Comparison of ENCODE assay signal across 2 cellular contexts in genomic region chr1:32813941-32814739, GRCh38.
TF ChIP-seq lines count a peak whose summit lies in the region.

No MANE protein-coding gene starts in this region.

TF ChIP-seq in IMR-90, 13 proteins besides CTCF, POLR2A, EP300 and RAD21:
- TF ChIP-seq CEBPB (IDR thresholded peaks at IDR 0.05; ENCODE audit: low read depth, low read length) = peak; percentile 69
- no peak for TF ChIP-seq CHD1 (IDR thresholded peaks at IDR 0.05; ENCODE audit: low read depth, low read length)
- no peak for TF ChIP-seq ELK1 (IDR thresholded peaks at IDR 0.05; ENCODE audit: borderline replicate concordance, low read depth, low read length)
- TF ChIP-seq MAFK (IDR thresholded peaks at IDR 0.05; ENCODE audit: low read depth, low read length) = no peak
- no peak for TF ChIP-seq BHLHE40 (IDR thresholded peaks at IDR 0.05; ENCODE audit: low read depth, low read length)
- no peak for TF ChIP-seq USF2 (IDR thresholded peaks at IDR 0.05; ENCODE audit: low read depth, low read length)
- TF ChIP-seq RFX5 (IDR thresholded peaks at IDR 0.05; ENCODE audit: low read depth, low read length) = no peak
- no peak for TF ChIP-seq MAZ (IDR thresholded peaks at IDR 0.05; ENCODE audit: borderline replicate concordance, low read depth, low read length)

TF ChIP-seq in liver, 16 proteins besides CTCF, POLR2A, EP300 and RAD21:
- TF ChIP-seq TAF1 (conservative IDR thresholded peaks at IDR 0.05) (no peak), REST (IDR thresholded peaks at IDR 0.05) (no peak), JUND (IDR thresholded peaks at IDR 0.05) (peak; percentile 92), FOXA2 (IDR thresholded peaks at IDR 0.05) (no peak), RXRA (IDR thresholded peaks at IDR 0.05) (peak in 1 of 2 donors; percentile 29), HNF4G (IDR thresholded peaks at IDR 0.05) (no peak), ZBTB33 (IDR thresholded peaks at IDR 0.05) (no peak), YY1 (IDR thresholded peaks at IDR 0.05) (no peak), NR2F2 (IDR thresholded peaks at IDR 0.05) (no peak), GABPA (IDR thresholded peaks at IDR 0.05 in 1 of 2, conservative IDR thresholded peaks at IDR 0.05 in 1 of 2) (no peak), MAX (IDR thresholded peaks at IDR 0.05) (no peak), EGR1 (IDR thresholded peaks at IDR 0.05; ENCODE audit: low read depth in 2 of 2) (no peak), FOXA1 (IDR thresholded peaks at IDR 0.05) (no peak), ATF3 (IDR thresholded peaks at IDR 0.05) (peak; percentile 93), HNF4A (conservative IDR thresholded peaks at IDR 0.05) (peak; percentile 88 to 92), SP1 (IDR thresholded peaks at IDR 0.05) (peak; percentile 18)
